ENCODE assay signal across 19 cellular contexts in genomic region chr20:47817573-47817972, GRCh38. TPM values are rescaled to one million over a fixed set of nuclear protein-coding genes. Genes with fewer than 3 reads are reported as not detected.
DNase-seq lines count a peak whose midpoint lies in the region; ATAC-seq and TF ChIP-seq lines count a peak whose summit lies in the region.
"Had no signal": no experiment of that assay in that cellular context is flagged by ENCODE, and none has a peak within 500 bp of the region (broad histone marks: within the 10 kb centered on the region; RNA-seq: fewer than 3 reads in every experiment).

No MANE protein-coding gene starts in this region.

- H3K36me3 Mint-ChIP-seq in stimulated activated memory B cell treated with anti-CD40 and anti-IgM and Interleukin-4, amounts not matched to agents 10 μg/mL and 1 μg/mL and 100 μg/mL, for 72 hours = no peaks in the 10 kb centered on the region
- H3K36me3 Mint-ChIP-seq in activated T-cell treated with anti-CD3 and anti-CD28 coated beads, Interleukin-2, amount 50 U/mL, for 72 hours (ENCODE audit: insufficient read depth in 2 of 2) = no peaks in the 10 kb centered on the region
- H3K36me3 Mint-ChIP-seq in activated T-helper 17 cell treated with anti-CD3 and anti-CD28 coated beads, Interleukin-2, amount 50 U/mL, for 72 hours (ENCODE audit: low read depth) = no peaks in the 10 kb centered on the region
- H3K36me3 Mint-ChIP-seq: CD8-positive, alpha-beta memory T cell had no signal

- TF ChIP-seq POLR2A in heart left ventricle (IDR thresholded peaks at IDR 0.05) = no peak

- peaks cover 14% of the 10 kb centered on the region for H3K4me1 Mint-ChIP-seq in stimulated activated memory B cell treated with anti-CD40 and anti-IgM and Interleukin-4, amounts not matched to agents 10 μg/mL and 1 μg/mL and 100 μg/mL, for 72 hours
- no peaks in the 10 kb centered on the region for H3K4me1 Mint-ChIP-seq in activated T-cell treated with anti-CD3 and anti-CD28 coated beads, Interleukin-2, amount 50 U/mL, for 72 hours (ENCODE audit: low read depth)
- H3K4me1 Mint-ChIP-seq in activated T-helper 17 cell treated with anti-CD3 and anti-CD28 coated beads, Interleukin-2, amount 50 U/mL, for 72 hours = no peaks in the 10 kb centered on the region
- H3K4me1 Mint-ChIP-seq: CD8-positive, alpha-beta memory T cell had no signal

- WGBS in heart left ventricle, 4 donors = 80 to 87% (median 85%) methylated on average over 7 of the region's 7 CpGs

- H3K9me3 ChIP-seq in heart left ventricle = peaks cover 0 to 23% (median 0%) of the 10 kb centered on the region in 12 donors
- H3K9me3 ChIP-seq: Peyer's patch had no signal

- peaks cover 10% of the 10 kb centered on the region for H3K9me3 Mint-ChIP-seq in stimulated activated memory B cell treated with anti-CD40 and anti-IgM and Interleukin-4, amounts not matched to agents 10 μg/mL and 1 μg/mL and 100 μg/mL, for 72 hours
- no peaks in the 10 kb centered on the region for H3K9me3 Mint-ChIP-seq in activated T-cell treated with anti-CD3 and anti-CD28 coated beads, Interleukin-2, amount 50 U/mL, for 72 hours
- peaks cover 5% of the 10 kb centered on the region for H3K9me3 Mint-ChIP-seq in activated T-helper 17 cell treated with anti-CD3 and anti-CD28 coated beads, Interleukin-2, amount 50 U/mL, for 72 hours
- H3K9me3 Mint-ChIP-seq: IgD-negative memory B cell had no signal

- no peak overlapping the region for H3K4me3 ChIP-seq in heart left ventricle
- H3K4me3 ChIP-seq: BLaER1 treated with 17β-estradiol and CSF1 and Interleukin-3, amounts not matched to agents 10 nM and 100 nM; Peyer's patch; SJCRH30 had no signal

- DNase-seq in cardiac septum (ENCODE audit: low spot score) = peak; percentile 1
- DNase-seq in heart left ventricle = no peak
- DNase-seq in RPMI7951 (ENCODE audit: low read depth) = peak; percentile 61
- DNase-seq in foreskin keratinocyte = peak; percentile 71 to 85
- no peak for DNase-seq in activated T-cell treated with anti-CD3 and anti-CD28 coated beads, Interleukin-2, amount 50 U/mL, for 72 hours
- DNase-seq in caudate nucleus (lab: John Stamatoyannopoulos, UW) = no peak
- DNase-seq: CD8-positive, alpha-beta memory T cell; DMS79 treated with DMSO at 0.1 percent for 48 hours; GF-D8; Kasumi-1; NCI-H1436 treated with DMSO at 0.1 percent for 48 hours; NCI-H2029 treated with DMSO at 0.1 percent for 48 hours; NCI-H446 treated with DMSO at 0.1 percent for 48 hours; SJCRH30 had no signal

- H3K4me1 ChIP-seq in heart left ventricle = no peaks in the 10 kb centered on the region
- H3K4me1 ChIP-seq in foreskin keratinocyte = peaks cover 24% of the 10 kb centered on the region
- H3K4me1 ChIP-seq: Peyer's patch, SJCRH30 had no signal

- intact Hi-C loops in cardiac septum (cut with DNase I) = no loop called here
- intact Hi-C loops in heart left ventricle (cut with DNase I) = no loop called here

- H3K27me3 Mint-ChIP-seq in stimulated activated memory B cell treated with anti-CD40 and anti-IgM and Interleukin-4, amounts not matched to agents 10 μg/mL and 1 μg/mL and 100 μg/mL, for 72 hours = peaks cover 75% of the 10 kb centered on the region
- peaks cover 13% of the 10 kb centered on the region for H3K27me3 Mint-ChIP-seq in activated T-cell treated with anti-CD3 and anti-CD28 coated beads, Interleukin-2, amount 50 U/mL, for 72 hours (ENCODE audit: low read depth)
- peaks cover 41% of the 10 kb centered on the region for H3K27me3 Mint-ChIP-seq in activated T-helper 17 cell treated with anti-CD3 and anti-CD28 coated beads, Interleukin-2, amount 50 U/mL, for 72 hours

- H3K36me3 ChIP-seq in heart left ventricle = no peaks in the 10 kb centered on the region
- H3K36me3 ChIP-seq: BLaER1 treated with 17β-estradiol and CSF1 and Interleukin-3, amounts not matched to agents 10 nM and 100 nM; Peyer's patch; SJCRH30 had no signal

- no peak for TF ChIP-seq CTCF in heart left ventricle (IDR thresholded peaks at IDR 0.05)
- TF ChIP-seq CTCF in foreskin keratinocyte (conservative IDR thresholded peaks at IDR 0.05) = no peak

- H3K4me3 Mint-ChIP-seq in stimulated activated memory B cell treated with anti-CD40 and anti-IgM and Interleukin-4, amounts not matched to agents 10 μg/mL and 1 μg/mL and 100 μg/mL, for 72 hours = no peak overlapping the region
- H3K4me3 Mint-ChIP-seq in activated T-cell treated with anti-CD3 and anti-CD28 coated beads, Interleukin-2, amount 50 U/mL, for 72 hours = no peak overlapping the region
- no peak overlapping the region for H3K4me3 Mint-ChIP-seq in activated T-helper 17 cell treated with anti-CD3 and anti-CD28 coated beads, Interleukin-2, amount 50 U/mL, for 72 hours
- H3K4me3 Mint-ChIP-seq: CD8-positive, alpha-beta memory T cell; IgD-negative memory B cell had no signal

- no peak overlapping the region for H3K27ac Mint-ChIP-seq in stimulated activated memory B cell treated with anti-CD40 and anti-IgM and Interleukin-4, amounts not matched to agents 10 μg/mL and 1 μg/mL and 100 μg/mL, for 72 hours
- H3K27ac Mint-ChIP-seq in activated T-cell treated with anti-CD3 and anti-CD28 coated beads, Interleukin-2, amount 50 U/mL, for 72 hours = no peak overlapping the region
- no peak overlapping the region for H3K27ac Mint-ChIP-seq in activated T-helper 17 cell treated with anti-CD3 and anti-CD28 coated beads, Interleukin-2, amount 50 U/mL, for 72 hours
- H3K27ac Mint-ChIP-seq: IgD-negative memory B cell had no signal

- H3K27ac ChIP-seq in heart left ventricle (no peak overlapping the region), foreskin keratinocyte (peak overlapping the region; percentile 78), caudate nucleus (ENCODE audit: low read depth, low read length) (no peak overlapping the region)
- H3K27ac ChIP-seq: BLaER1 treated with 17β-estradiol and CSF1 and Interleukin-3, amounts not matched to agents 10 nM and 100 nM; Peyer's patch; SJCRH30 had no signal

- ATAC-seq in heart left ventricle = no peak
- peak; percentile 72 for ATAC-seq in foreskin keratinocyte
- no peak for ATAC-seq in stimulated activated memory B cell treated with anti-CD40 and anti-IgM and Interleukin-4, amounts not matched to agents 10 μg/mL and 1 μg/mL and 100 μg/mL, for 72 hours
- no peak for ATAC-seq in activated T-cell treated with anti-CD3 and anti-CD28 coated beads, Interleukin-2, amount 50 U/mL, for 72 hours (replicated peaks in 1 of 2)
- ATAC-seq in activated T-helper 17 cell treated with anti-CD3 and anti-CD28 coated beads, Interleukin-2, amount 50 U/mL, for 72 hours (replicated peaks) = no peak

- H3K27me3 ChIP-seq in heart left ventricle (peaks cover 0 to 74% (median 36%) of the 10 kb centered on the region in 9 donors), foreskin keratinocyte (no peaks in the 10 kb centered on the region)
- H3K27me3 ChIP-seq: BLaER1 treated with 17β-estradiol and CSF1 and Interleukin-3, amounts not matched to agents 10 nM and 100 nM; Peyer's patch had no signal

RNA-seq across cellular contexts. Expression of gene SULF2, which starts 32.3 kb away (rescaled TPM):
- total RNA-seq in cardiac septum = 39.7 TPM
- total RNA-seq in heart left ventricle = 10 to 100 TPM; 16.7 to 51.5 (median 33.6) TPM
- polyA plus RNA-seq in heart left ventricle = 10 to 100 TPM; 16.9 to 26.0 TPM
- total RNA-seq in RPMI7951 (2014; rRNA removed; shearing (Covaris generic)) = 66.1 and 74.4 TPM in 2 replicates
- total RNA-seq in foreskin keratinocyte = 230 and 277 TPM in 2 replicates
- polyA plus RNA-seq in foreskin keratinocyte = 153 and 180 TPM in 2 replicates
- total RNA-seq in activated T-cell treated with anti-CD3 and anti-CD28 coated beads, Interleukin-2, amount 50 U/mL, for 72 hours = under 1 TPM; 0.65 to 0.72 TPM
- 1 to 10 TPM; 1.6 to 2.2 TPM for total RNA-seq in activated T-helper 17 cell treated with anti-CD3 and anti-CD28 coated beads, Interleukin-2, amount 50 U/mL, for 72 hours

Comparison
In these comparisons a context has a peak if more than half of its experiments do, and no peak if none do; other contexts are left out.
1. DNase-seq: peak in cardiac septum (single experiment), RPMI7951 (single experiment) and foreskin keratinocyte (2 of 2); none in heart left ventricle (0 of 5), activated T-cell treated with anti-CD3 and anti-CD28 coated beads, Interleukin-2, amount 50 U/mL, for 72 hours (0 of 2) and caudate nucleus (0 of 61).
2. RNA of gene SULF2, which starts 32.3 kb away (total RNA-seq): 230 to 277 TPM in foreskin keratinocyte, 66.1 to 74.4 TPM in RPMI7951, 39.7 TPM in cardiac septum (single experiment) and 16.7 to 51.5 TPM in heart left ventricle; 1.6 to 2.2 TPM in activated T-helper 17 cell treated with anti-CD3 and anti-CD28 coated beads, Interleukin-2, amount 50 U/mL, for 72 hours and 0.65 to 0.72 TPM in activated T-cell treated with anti-CD3 and anti-CD28 coated beads, Interleukin-2, amount 50 U/mL, for 72 hours; every median in the first group is over 4 times any median in the second.